ENCODE assay signal across 19 cellular contexts in genomic region chr10:70481105-70481504, GRCh38. TPM values are rescaled to one million over a fixed set of nuclear protein-coding genes. Genes with fewer than 3 reads are reported as not detected.
DNase-seq lines count a peak whose midpoint lies in the region; ATAC-seq, FAIRE-seq and TF ChIP-seq lines count a peak whose summit lies in the region.
"Had no signal": no experiment of that assay in that cellular context is flagged by ENCODE, and none has a peak within 500 bp of the region (broad histone marks: within the 10 kb centered on the region; RNA-seq: fewer than 3 reads in every experiment).

No MANE protein-coding gene starts in this region.

- H3K36me3 ChIP-seq in stomach smooth muscle (ENCODE audit: control insufficient read depth in 2 of 2, insufficient read depth in 2 of 2, low read length in 2 of 2), result peaks cover 2 to 4% of the 10 kb centered on the region in 2 donors
- no peaks in the 10 kb centered on the region for H3K36me3 ChIP-seq in kidney (ENCODE audit: control insufficient read depth in 1 of 2, insufficient read depth in 2 of 2, low read length in 2 of 2)
- H3K36me3 ChIP-seq: thyroid gland had no signal

- TF ChIP-seq CTCF in kidney (IDR thresholded peaks at IDR 0.05; ENCODE audit: borderline replicate concordance, extremely low read depth, insufficient read depth), result no peak

- no peak for ATAC-seq in GM18505 (IDR thresholded peaks at IDR 0.05; ENCODE audit: unreplicated experiment)
- ATAC-seq: Panc1, right cardiac atrium had no signal

- DNase-seq in NCI-H1092 treated with DMSO at 0.1 percent for 48 hours (lab: John Stamatoyannopoulos, UW) (peak; percentile 25), NCI-H1092 (lab: John Stamatoyannopoulos, UW) (no peak), RPMI8226 (peak; percentile 66), NCI-H2171 treated with DMSO at 0.1 percent for 48 hours (lab: John Stamatoyannopoulos, UW) (no peak), kidney (no peak)
- DNase-seq: amniotic stem cell; HFFc6; NCI-H2081 treated with DMSO at 0.1 percent for 48 hours; NCI-H526 treated with DMSO at 0.1 percent for 48 hours; stimulated activated CD4-positive, alpha-beta T cell treated with anti-CD3 and anti-CD28 coated beads, Interleukin-2, amount 100 ng/mL, for 48 hours; thyroid gland had no signal

- H3K27ac ChIP-seq in layer of hippocampus (ENCODE audit: low read depth, low read length) (peak overlapping the region; percentile 80), stomach smooth muscle (ENCODE audit: low read length) (peak overlapping the region; percentile 84), kidney (ENCODE audit: low read depth in 2 of 2, low read length in 2 of 2) (no peak overlapping the region)
- H3K27ac ChIP-seq: 22Rv1 had no signal

- TF ChIP-seq POLR2A in GM18505 (IDR thresholded peaks at IDR 0.05; ENCODE audit: borderline replicate concordance, extremely low read depth, insufficient read depth, insufficient read length), result no peak

- H3K4me3 ChIP-seq in stomach smooth muscle (ENCODE audit: low read length in 2 of 2) (peak overlapping the region; percentile 52 to 82), kidney (ENCODE audit: low read length in 2 of 2) (no peak overlapping the region)
- H3K4me3 ChIP-seq: thyroid gland had no signal

- intact Hi-C loops in kidney (cut with DNase I), result no loop called here

- peaks cover 64% of the 10 kb centered on the region for H3K4me1 ChIP-seq in stomach smooth muscle (ENCODE audit: control insufficient read depth, insufficient read depth, low read length)
- H3K4me1 ChIP-seq in kidney (ENCODE audit: control insufficient read depth in 1 of 2, insufficient read depth in 1 of 2, low read depth in 1 of 2, low read length in 2 of 2), result peaks cover 0 to 23% of the 10 kb centered on the region in 2 donors

- H3K9ac ChIP-seq in stomach smooth muscle (ENCODE audit: low read length in 2 of 2) (peak overlapping the region; percentile 42 to 82), kidney (ENCODE audit: low read length in 2 of 2) (peak overlapping the region in 1 of 2 donors; percentile 19)

- no peak for FAIRE-seq in kidney (lab: Jason Lieb, UNC)

- H3K9me3 ChIP-seq in stomach smooth muscle (ENCODE audit: control insufficient read depth in 2 of 2, low read length in 2 of 2) (no peaks in the 10 kb centered on the region), kidney (ENCODE audit: control insufficient read depth in 1 of 2, low read length in 2 of 2) (no peaks in the 10 kb centered on the region)
- H3K9me3 ChIP-seq: thyroid gland had no signal

- H3K27me3 ChIP-seq in layer of hippocampus (ENCODE audit: control insufficient read depth, insufficient read depth, low read length) (no peaks in the 10 kb centered on the region), stomach smooth muscle (ENCODE audit: control insufficient read depth in 1 of 2, insufficient read depth in 2 of 2, low read length in 2 of 2) (no peaks in the 10 kb centered on the region)
- H3K27me3 ChIP-seq: thyroid gland had no signal

RNA-seq across cellular contexts. Expression of gene PALD1, which starts 2.5 kb away (rescaled TPM):
- total RNA-seq in kidney, result 14.4 TPM
- 3.0 TPM for polyA plus RNA-seq in kidney (ENCODE audit: insufficient read depth, low read depth, low replicate concordance)
- total RNA-seq: HFFc6 had no signal

RNA-seq across cellular contexts. Expression of gene NODAL, which starts 39.6 kb away (rescaled TPM):
- total RNA-seq in kidney, result not detected
- not detected for polyA plus RNA-seq in kidney (ENCODE audit: insufficient read depth, low read depth, low replicate concordance)
- total RNA-seq: HFFc6, mesenteric fat pad, right cardiac atrium, thyroid gland had no signal
- polyA plus RNA-seq: BJ, right cardiac atrium had no signal

Comparison
In these comparisons a context has a peak if more than half of its experiments do, and no peak if none do; other contexts are left out.
1. DNase-seq: peak in NCI-H1092 treated with DMSO at 0.1 percent for 48 hours (single experiment) and RPMI8226 (single experiment); none in NCI-H1092 (single experiment), NCI-H2171 treated with DMSO at 0.1 percent for 48 hours (single experiment) and kidney (single experiment).
2. H3K27ac ChIP-seq: peak in layer of hippocampus (single experiment) and stomach smooth muscle (single experiment); none in kidney (0 of 2).
3. H3K4me3 ChIP-seq: peak in stomach smooth muscle (2 of 2); none in kidney (0 of 2).